Comparison of ENCODE assay signal across 11 cellular contexts in the genomic region with DNA sequence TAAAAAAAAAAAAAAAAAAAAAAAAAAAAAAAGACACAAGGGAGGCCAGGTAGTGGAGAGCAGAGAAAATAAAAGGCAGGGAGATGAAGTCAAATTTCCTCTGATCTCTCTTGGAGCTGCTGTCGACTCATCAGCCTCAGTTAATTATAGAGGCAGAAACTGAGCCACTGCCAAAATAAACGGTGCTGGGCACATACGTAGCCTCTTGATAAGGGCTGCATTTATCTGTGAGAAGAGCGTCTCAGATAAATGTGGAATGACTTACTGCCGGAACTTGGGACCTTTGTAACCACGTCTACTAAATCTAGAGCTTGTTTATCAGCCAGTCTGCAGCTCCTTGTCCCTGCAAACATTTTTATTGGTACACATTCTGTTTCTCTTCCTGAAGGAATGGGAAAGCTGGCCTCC.
DNase-seq lines count a peak whose midpoint lies in the region; ATAC-seq and TF ChIP-seq lines count a peak whose summit lies in the region.
"Had no signal": no experiment of that assay in that cellular context is flagged by ENCODE, and none has a peak within 500 bp of the region (broad histone marks: within the 10 kb centered on the region; RNA-seq: fewer than 3 reads in every experiment).

No MANE protein-coding gene starts in this region.

- intact Hi-C loops in adrenal gland (cut with DNase I), result no loop called here
- intact Hi-C loops in testis (cut with DNase I; ENCODE audit: low total_unique reads), result no loop called here

- DNase-seq in NCI-H1436 treated with DMSO at 0.1 percent for 48 hours (lab: John Stamatoyannopoulos, UW), result peak; percentile 46
- DNase-seq in NCI-H1436 (lab: John Stamatoyannopoulos, UW), result no peak
- DNase-seq in adrenal gland, result peak; percentile 78 to 94 (median 87)
- DNase-seq in iris pigment epithelial cell (ENCODE audit: low read depth), result peak; percentile 83
- DNase-seq in testis, result peak; percentile 65
- DNase-seq in globus pallidus (ENCODE audit: low spot score), result no peak
- DNase-seq: activated CD4-positive, alpha-beta T cell treated with anti-CD3 and anti-CD28 coated beads, Interleukin-2, amount 50 U/mL, for 4 hours; anterior cingulate cortex; hippocampal formation had no signal

- H3K9me3 ChIP-seq in adrenal gland (replicated peaks in 1 of 3), result no peaks in the 10 kb centered on the region
- H3K9me3 ChIP-seq in testis, result no peaks in the 10 kb centered on the region
- H3K9me3 ChIP-seq in gastroesophageal sphincter, result peaks cover 0 to under 1% (median 0%) of the 10 kb centered on the region in 3 donors

- no peak for TF ChIP-seq EP300 in gastroesophageal sphincter (IDR thresholded peaks at IDR 0.05)

- 4 to 20% (median 13%) methylated on average over 6 of the region's 6 CpGs for WGBS in adrenal gland, 4 donors
- WGBS in testis, 2 donors, result 16 to 23% methylated on average over 6 of the region's 6 CpGs
- 11 to 18% methylated on average over 6 of the region's 6 CpGs for WGBS in gastroesophageal sphincter (ENCODE audit: low coverage in 1 of 2), 2 donors

- TF ChIP-seq CTCF in adrenal gland (IDR thresholded peaks at IDR 0.05), result no peak
- no peak for TF ChIP-seq CTCF in testis (IDR thresholded peaks at IDR 0.05)
- no peak for TF ChIP-seq CTCF in gastroesophageal sphincter (IDR thresholded peaks at IDR 0.05)

- H3K27me3 ChIP-seq in adrenal gland, result no peaks in the 10 kb centered on the region
- H3K27me3 ChIP-seq in testis, result no peaks in the 10 kb centered on the region
- no peaks in the 10 kb centered on the region for H3K27me3 ChIP-seq in gastroesophageal sphincter

- H3K36me3 ChIP-seq in adrenal gland (replicated peaks in 1 of 2) (no peaks in the 10 kb centered on the region), testis (ENCODE audit: low read depth, missing control alignments) (no peaks in the 10 kb centered on the region), gastroesophageal sphincter (no peaks in the 10 kb centered on the region)

- TF ChIP-seq POLR2A in adrenal gland (IDR thresholded peaks at IDR 0.05), result peak in 1 of 2 donors; percentile 28
- TF ChIP-seq POLR2A in testis (IDR thresholded peaks at IDR 0.05), result no peak
- TF ChIP-seq POLR2A in gastroesophageal sphincter (IDR thresholded peaks at IDR 0.05), result no peak

- H3K4me1 ChIP-seq in adrenal gland (replicated peaks in 1 of 2) (peaks cover 27 to 36% of the 10 kb centered on the region in 2 donors), testis (peaks cover 5% of the 10 kb centered on the region), gastroesophageal sphincter (peaks cover 0 to 18% (median 0%) of the 10 kb centered on the region in 3 donors)

- ATAC-seq in HG03108 (IDR thresholded peaks at IDR 0.05; ENCODE audit: unreplicated experiment) (no peak), gastroesophageal sphincter (no peak)

- H3K27ac ChIP-seq in adrenal gland, result peak overlapping the region in 3 of 5 donors; percentile 20 to 56 (median 43)
- H3K27ac ChIP-seq in testis, result peak overlapping the region in 1 of 2 donors; percentile 2
- H3K27ac ChIP-seq in gastroesophageal sphincter, result no peak overlapping the region

- H3K4me3 ChIP-seq in adrenal gland (no peak overlapping the region), testis (no peak overlapping the region), gastroesophageal sphincter (no peak overlapping the region)

Comparison
In these comparisons a context has a peak if more than half of its experiments do, and no peak if none do; other contexts are left out.
1. DNase-seq: peak in NCI-H1436 treated with DMSO at 0.1 percent for 48 hours (single experiment), adrenal gland (7 of 7), iris pigment epithelial cell (single experiment) and testis (single experiment); none in NCI-H1436 (single experiment) and globus pallidus (single experiment).
2. H3K27ac ChIP-seq: peak in adrenal gland (3 of 5); none in gastroesophageal sphincter (0 of 4).